Comparison of ENCODE assay signal across 12 cellular contexts in the genomic region with DNA sequence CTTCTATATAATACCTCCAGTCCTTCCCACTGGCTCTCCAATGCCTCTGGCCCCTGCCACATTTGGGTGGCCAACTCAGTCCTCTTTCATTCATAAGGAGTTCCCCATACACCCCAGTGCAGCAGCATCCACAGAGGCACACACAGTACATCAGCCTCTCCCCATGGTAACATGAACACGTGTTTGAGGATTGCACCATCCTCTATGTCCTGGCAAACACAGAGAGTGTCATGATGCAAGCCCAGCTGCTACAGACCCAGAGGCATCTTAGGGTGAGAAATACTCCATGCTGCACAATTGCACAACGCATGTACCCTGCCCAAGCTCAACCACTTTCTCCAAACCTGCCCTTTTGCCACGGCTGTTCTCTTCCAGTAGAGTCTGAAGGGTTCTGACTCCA. TPM values are rescaled to one million over a fixed set of nuclear protein-coding genes. Genes with fewer than 3 reads are reported as not detected.
DNase-seq lines count a peak whose midpoint lies in the region; ATAC-seq and TF ChIP-seq lines count a peak whose summit lies in the region.
"Had no signal": no experiment of that assay in that cellular context is flagged by ENCODE, and none has a peak within 500 bp of the region (broad histone marks: within the 10 kb centered on the region; RNA-seq: fewer than 3 reads in every experiment).

No MANE protein-coding gene starts in this region.

- DNase-seq in GM03348 (ENCODE audit: low spot score), result peak; percentile 91
- peak; percentile 53 for DNase-seq in OCI-M1 (lab: John Stamatoyannopoulos, UW)
- peak; percentile 97 for DNase-seq in fibroblast of pulmonary artery (ENCODE audit: low read depth)
- peak; percentile 83 for DNase-seq in posterior vena cava (ENCODE audit: low spot score)
- DNase-seq in NCI-H2107 treated with DMSO at 0.1 percent for 48 hours (lab: John Stamatoyannopoulos, UW; ENCODE audit: unreplicated experiment), result no peak
- DNase-seq in SK-N-SH, result no peak
- DNase-seq in effector memory CD4-positive, alpha-beta T cell, result no peak
- DNase-seq: activated B cell treated with CpG ODN at 0.5 μM for 24 hours, midbrain, NCI-H146 had no signal

- no peak overlapping the region for H3K27ac ChIP-seq in SK-N-SH (ENCODE audit: low read depth in 2 of 2, low read length in 1 of 2)
- no peak overlapping the region for H3K27ac ChIP-seq in effector memory CD4-positive, alpha-beta T cell (ENCODE audit: insufficient read depth, low read length, poor library complexity, severe bottlenecking)

- H2AFZ ChIP-seq in SK-N-SH (ENCODE audit: low read depth), result no peak overlapping the region

- no peak overlapping the region for H3K9ac ChIP-seq in SK-N-SH

- H3K27me3 ChIP-seq in SK-N-SH (ENCODE audit: insufficient read depth), result no peaks in the 10 kb centered on the region
- H3K27me3 ChIP-seq in effector memory CD4-positive, alpha-beta T cell (replicated peaks; ENCODE audit: control insufficient read depth, insufficient read depth, low read length, poor library complexity, severe bottlenecking), result no peaks in the 10 kb centered on the region

- intact Hi-C loops in posterior vena cava (cut with DNase I), result loop anchor here in 1 of 2 donors (5.0 kb wide), 1 partner anchor 1028 kb away; no protein-coding TSS in a partner anchor

- no peaks in the 10 kb centered on the region for H3K9me3 ChIP-seq in SK-N-SH
- no peaks in the 10 kb centered on the region for H3K9me3 ChIP-seq in effector memory CD4-positive, alpha-beta T cell (ENCODE audit: control insufficient read depth, low read length)

- POLR2A ChIA-PET in SK-N-SH (lab: Yijun Ruan, JAX), result no interaction called here

- no peak for TF ChIP-seq EP300 in SK-N-SH (IDR thresholded peaks at IDR 0.05; ENCODE audit: borderline replicate concordance in 1 of 2, low read depth in 1 of 2, low read length in 1 of 2)

- no peak for ATAC-seq in HG02981 (IDR thresholded peaks at IDR 0.05; ENCODE audit: unreplicated experiment)
- ATAC-seq: GM12878 had no signal

- TF ChIP-seq CTCF in fibroblast of pulmonary artery (IDR thresholded peaks at IDR 0.05; ENCODE audit: low read length, missing control alignments) (no peak), SK-N-SH (IDR thresholded peaks at IDR 0.05) (no peak)

- H3F3A ChIP-seq in SK-N-SH (replicated peaks; ENCODE audit: insufficient read depth), result peaks cover 12% of the 10 kb centered on the region

- TF ChIP-seq RAD21 in SK-N-SH (IDR thresholded peaks at IDR 0.05; ENCODE audit: low read length), result no peak

- 91% methylated on average over 2 of the region's 3 CpGs for WGBS in SK-N-SH (ENCODE audit: low lambda C conversion rate)

- H4K20me1 ChIP-seq in SK-N-SH (ENCODE audit: insufficient read depth), result peaks cover 7% of the 10 kb centered on the region; the same call in 1 of the 2 replicates

- peaks cover 6 to 11% of the 10 kb centered on the region in 2 experiments; a peak in 2 of 4 replicates for H3K4me1 ChIP-seq in SK-N-SH (ENCODE audit: control insufficient read depth in 1 of 2, insufficient read depth in 2 of 2, low read depth in 1 of 2, low read length in 1 of 2)
- no peaks in the 10 kb centered on the region for H3K4me1 ChIP-seq in effector memory CD4-positive, alpha-beta T cell (ENCODE audit: control insufficient read depth, insufficient read depth, low read length, poor library complexity, severe bottlenecking)

- CTCF ChIA-PET in SK-N-SH (lab: Yijun Ruan, JAX), result interaction anchor here (1.1 to 5.3 kb wide), 6 partner anchors 10 to 1031 kb away, joined by 3 to 45 read pairs (median 28); a partner anchor contains a TSS

- no peaks in the 10 kb centered on the region for H3K79me2 ChIP-seq in SK-N-SH (ENCODE audit: insufficient read depth)

- H3K36me3 ChIP-seq in SK-N-SH (replicated peaks in 1 of 2; ENCODE audit: control insufficient read depth in 1 of 2, insufficient read depth in 2 of 2, low read length in 1 of 2), result peaks cover 3 to 7% of the 10 kb centered on the region in 2 experiments
- H3K36me3 ChIP-seq in effector memory CD4-positive, alpha-beta T cell (ENCODE audit: control insufficient read depth, insufficient read depth, low read length), result no peaks in the 10 kb centered on the region

- H3K4me2 ChIP-seq in SK-N-SH, result no peak overlapping the region

- H3K9me2 ChIP-seq in SK-N-SH, result no peaks in the 10 kb centered on the region

- H3K4me3 ChIP-seq in fibroblast of pulmonary artery (replicated peaks; ENCODE audit: low read depth, low read length) (no peak overlapping the region), SK-N-SH (ENCODE audit: low read depth in 2 of 2, low read length in 1 of 2) (no peak overlapping the region)
- no peak overlapping the region for H3K4me3 ChIP-seq in effector memory CD4-positive, alpha-beta T cell (ENCODE audit: insufficient read depth, low read depth, low read length, poor library complexity, severe bottlenecking)
- H3K4me3 ChIP-seq: GM12878 had no signal

TF ChIP-seq in SK-N-SH, 30 proteins besides CTCF, POLR2A, EP300 and RAD21:
- TF ChIP-seq CHD2 (IDR thresholded peaks at IDR 0.05; ENCODE audit: low read length, partially characterized antibody) (no peak), YY1 (IDR thresholded peaks at IDR 0.05; ENCODE audit: low read depth) (no peak), TAF1 (IDR thresholded peaks at IDR 0.05; ENCODE audit: borderline replicate concordance, low read depth, low read length) (no peak), RCOR1 (IDR thresholded peaks at IDR 0.05; ENCODE audit: low read length) (no peak), NRF1 (IDR thresholded peaks at IDR 0.05; ENCODE audit: low read depth, low read length) (no peak)
- TF ChIP-seq, protein P1, sequence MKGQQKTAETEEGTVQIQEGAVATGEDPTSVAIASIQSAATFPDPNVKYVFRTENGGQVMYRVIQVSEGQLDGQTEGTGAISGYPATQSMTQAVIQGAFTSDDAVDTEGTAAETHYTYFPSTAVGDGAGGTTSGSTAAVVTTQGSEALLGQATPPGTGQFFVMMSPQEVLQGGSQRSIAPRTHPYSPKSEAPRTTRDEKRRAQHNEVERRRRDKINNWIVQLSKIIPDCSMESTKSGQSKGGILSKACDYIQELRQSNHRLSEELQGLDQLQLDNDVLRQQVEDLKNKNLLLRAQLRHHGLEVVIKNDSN (IDR thresholded peaks at IDR 0.05; ENCODE audit: borderline replicate concordance, low read depth), result no peak

RNA-seq across cellular contexts. Expression of a gene that starts 11.5 kb away (rescaled TPM):
- 1,000 to 10,000 TPM in 1 of 2 donors, 100 to 1,000 TPM in 1; 466 to 1,458 TPM for total RNA-seq in posterior vena cava
- polyA plus RNA-seq in SK-N-SH (2012; rRNA removed), result 156 and 323 TPM in 2 replicates
- 92.2 and 140 TPM in 2 replicates for polyA plus RNA-seq in SK-N-SH (2012; cell fraction: cytosol; rRNA removed)
- 204 and 262 TPM in 2 replicates for polyA plus RNA-seq in SK-N-SH (2012; cell fraction: nucleus; rRNA removed)
- total RNA-seq: activated B cell treated with CpG ODN at 0.5 μM for 24 hours had no signal
- polyA plus RNA-seq: GM12878 had no signal

RNA-seq across cellular contexts. Expression of a gene that starts 50.6 kb away (rescaled TPM):
- total RNA-seq in posterior vena cava, result 10 to 100 TPM; 37.9 to 54.8 TPM
- polyA plus RNA-seq in SK-N-SH (2012; rRNA removed), result 668 and 695 TPM in 2 replicates
- polyA plus RNA-seq in SK-N-SH (2012; cell fraction: cytosol; rRNA removed), result 286 and 490 TPM in 2 replicates
- 566 and 589 TPM in 2 replicates for polyA plus RNA-seq in SK-N-SH (2012; cell fraction: nucleus; rRNA removed)
- total RNA-seq: activated B cell treated with CpG ODN at 0.5 μM for 24 hours had no signal

Comparison
In these comparisons a context has a peak if more than half of its experiments do, and no peak if none do; other contexts are left out.
1. DNase-seq: peak in GM03348 (single experiment), OCI-M1 (single experiment), fibroblast of pulmonary artery (single experiment) and posterior vena cava (single experiment); none in NCI-H2107 treated with DMSO at 0.1 percent for 48 hours (single experiment), SK-N-SH (single experiment) and effector memory CD4-positive, alpha-beta T cell (0 of 3).